In the genomic region with DNA sequence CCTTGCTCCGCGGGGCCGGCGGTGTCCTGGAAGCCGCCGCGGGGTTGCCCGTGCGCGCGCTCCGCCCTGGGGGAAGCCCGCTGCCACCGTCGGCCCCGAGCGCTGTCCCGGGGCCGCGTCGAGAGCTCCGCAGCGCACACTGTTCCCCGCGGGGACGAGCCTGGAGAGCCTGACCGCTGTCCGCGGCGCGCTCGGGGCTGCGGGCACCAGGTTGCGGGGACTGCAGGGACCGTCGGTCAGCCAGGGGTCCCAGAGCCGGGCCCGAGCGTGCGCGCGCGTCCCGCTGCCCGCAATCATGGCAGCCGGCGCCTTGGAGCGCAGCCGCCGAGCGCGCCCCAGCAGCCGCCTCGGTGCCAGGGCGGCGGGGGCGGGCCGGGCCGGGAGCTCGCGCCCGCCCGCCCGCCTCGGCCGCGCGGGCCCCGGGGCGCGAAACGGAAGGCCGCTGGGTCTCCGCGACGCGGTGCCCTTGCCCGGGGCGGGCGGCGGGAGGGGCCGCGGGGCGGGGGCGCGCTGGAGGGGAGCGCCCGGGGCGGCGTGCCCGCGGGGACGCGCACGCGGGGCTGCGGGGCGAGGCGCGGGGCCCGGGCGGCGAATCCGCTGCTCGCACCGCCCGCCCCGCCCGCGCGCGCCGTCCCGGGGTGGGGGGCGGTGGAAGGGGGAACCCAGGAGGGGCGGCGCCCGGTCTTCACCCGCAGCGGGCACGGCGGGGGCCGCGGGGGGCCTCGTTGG, we compare ENCODE assay signal across 8 cellular contexts.
DNase-seq lines count a peak whose midpoint lies in the region; ATAC-seq lines count a peak whose summit lies in the region.

No MANE protein-coding gene starts in this region.

- DNase-seq in GM04504 (ENCODE audit: low read depth) (peak; percentile 46), T-helper 22 cell (ENCODE audit: low read depth) (peak; percentile 31), kidney tubule cell (ENCODE audit: low spot score) (peak; percentile 86)
- DNase-seq in central memory CD4-positive, alpha-beta T cell, result peak; percentile 50
- peak; percentile 39 for DNase-seq in stimulated activated CD4-positive, alpha-beta T cell treated with anti-CD3 and anti-CD28 coated beads, Interleukin-2, amount 100 ng/mL, for 4 hours (ENCODE audit: low read depth)

- ATAC-seq in HG03439 (IDR thresholded peaks at IDR 0.05; ENCODE audit: unreplicated experiment) (peak; percentile 31), GM21390 (IDR thresholded peaks at IDR 0.05; ENCODE audit: unreplicated experiment) (no peak), HG03342 (IDR thresholded peaks at IDR 0.05; ENCODE audit: unreplicated experiment) (no peak)

Comparison
In these comparisons a context has a peak if more than half of its experiments do, and no peak if none do; other contexts are left out.
1. DNase-seq: peak in every context shown above with its lines; median percentile 86 in kidney tubule cell; 50 in central memory CD4-positive, alpha-beta T cell; 46 in GM04504; 39 in stimulated activated CD4-positive, alpha-beta T cell treated with anti-CD3 and anti-CD28 coated beads, Interleukin-2, amount 100 ng/mL, for 4 hours; 31 in T-helper 22 cell.